In genomic region chr21:43775795-43776430, GRCh38 we compare ENCODE assay signal across 8 cellular contexts. TPM values are rescaled to one million over a fixed set of nuclear protein-coding genes. Genes with fewer than 3 reads are reported as not detected.
DNase-seq lines count a peak whose midpoint lies in the region; ATAC-seq and TF ChIP-seq lines count a peak whose summit lies in the region.

CSTB (minus strand) TSS chr21:43776308; CDS start chr21:43776269, 39 bp downstream.

- peak within 1 kb of the TSS; percentile 56 for H4K5ac ChIP-seq in IMR-90 (ENCODE audit: low read depth, low read length)

- H4K8ac ChIP-seq in IMR-90 (ENCODE audit: low read depth in 2 of 2, low read length in 2 of 2), result peak within 1 kb of the TSS; percentile 78 to 83; a peak in 3 of 4 replicates

- no peaks in the 10 kb centered on the region for H3K9me3 ChIP-seq in IMR-90 (ENCODE audit: control insufficient read depth, insufficient read depth, low read length)

- H3K14ac ChIP-seq in IMR-90 (replicated peaks; ENCODE audit: low read depth, low read length), result peak within 1 kb of the TSS; percentile 39; the same call in 1 of the 2 replicates

- peak within 1 kb of the TSS; percentile 6; the same call in 1 of the 2 replicates for H3K23ac ChIP-seq in IMR-90 (ENCODE audit: low read depth, low read length)

- peaks cover 4% of the 10 kb centered on the region for H3K36me3 Mint-ChIP-seq in activated naive CD4-positive, alpha-beta T cell treated with anti-CD3 and anti-CD28 coated beads for 36 hours (ENCODE audit: low read depth)

- peak within 1 kb of the TSS; percentile 74 for H2BK5ac ChIP-seq in IMR-90 (ENCODE audit: low read depth, low read length, poor library complexity, severe bottlenecking)

- peak within 1 kb of the TSS; percentile 94 for H2AK9ac ChIP-seq in IMR-90 (replicated peaks; ENCODE audit: low read depth, low read length, poor library complexity)

- TF ChIP-seq POLR2A in IMR-90 (IDR thresholded peaks at IDR 0.05; ENCODE audit: low read depth, low read length), result peak; percentile 69

- peak within 1 kb of the TSS; percentile 84 for H2AK5ac ChIP-seq in IMR-90 (ENCODE audit: low read depth, low read length)

- peak within 1 kb of the TSS; percentile 62 for H3K4ac ChIP-seq in IMR-90 (ENCODE audit: low read depth, low read length)

- no peaks in the 10 kb centered on the region for H3K27me3 Mint-ChIP-seq in activated naive CD4-positive, alpha-beta T cell treated with anti-CD3 and anti-CD28 coated beads for 36 hours (ENCODE audit: low read depth)

- H3K9ac ChIP-seq in IMR-90 (ENCODE audit: low read depth, low read length), result peak within 1 kb of the TSS; percentile 87

- no peaks in the 10 kb centered on the region for H3K9me3 Mint-ChIP-seq in activated naive CD4-positive, alpha-beta T cell treated with anti-CD3 and anti-CD28 coated beads for 36 hours

- H2AFZ ChIP-seq in IMR-90 (replicated peaks; ENCODE audit: low read length, poor library complexity), result peak within 1 kb of the TSS; percentile 95

- peaks cover 15% of the 10 kb centered on the region; the same call in 1 of the 2 replicates for H4K20me1 ChIP-seq in IMR-90 (ENCODE audit: insufficient read depth, low read length)

- H4K91ac ChIP-seq in IMR-90 (ENCODE audit: insufficient read depth, low read depth, low read length), result no peak within 1 kb of the TSS; the same call in 1 of the 2 replicates

- dilution Hi-C loops in IMR-90 (cut with HindIII; ENCODE audit: low sequenced_read_pairs, unreplicated experiment), result no loop called here

- peak within 1 kb of the TSS; percentile 99 for H3K4me3 ChIP-seq in IMR-90 (ENCODE audit: insufficient read depth, low read depth, low read length)

- H3K79me1 ChIP-seq in IMR-90 (ENCODE audit: low read depth in 1 of 2, low read length in 2 of 2), result peaks cover 0 to 27% of the 10 kb centered on the region in 2 experiments; a peak in 3 of 4 replicates

- DNase-seq in COR-L47 (lab: John Stamatoyannopoulos, UW) (peak; percentile 74), IMR-90 (peak; percentile 38), SK-N-DZ (ENCODE audit: low spot score) (peak; percentile 83), germinal center (ENCODE audit: low spot score) (peak; percentile 80), occipital lobe (lab: John Stamatoyannopoulos, UW) (peak; percentile 79)
- peak; percentile 85 for DNase-seq in activated naive CD4-positive, alpha-beta T cell treated with anti-CD3 and anti-CD28 coated beads for 36 hours

- H3K4me1 Mint-ChIP-seq in activated naive CD4-positive, alpha-beta T cell treated with anti-CD3 and anti-CD28 coated beads for 36 hours (ENCODE audit: low read depth), result peaks cover 38% of the 10 kb centered on the region

- WGBS in IMR-90 (ENCODE audit: extremely low coverage in 2 of 2, insufficient read length in 1 of 2), 2 experiments, result 0% methylated on average over 23 of the region's 71 CpGs; no CpG with 5 or more reads in 1 of the 2 experiments

- H3K18ac ChIP-seq in IMR-90 (ENCODE audit: low read depth, low read length), result no peak within 1 kb of the TSS

- TF ChIP-seq RAD21 in IMR-90 (IDR thresholded peaks at IDR 0.05; ENCODE audit: low read length), result no peak

- no peak within 1 kb of the TSS for H2BK15ac ChIP-seq in IMR-90 (ENCODE audit: low read depth, low read length)

- H3K4me2 ChIP-seq in IMR-90 (ENCODE audit: low read depth, low read length), result peak within 1 kb of the TSS; percentile 92

- H3K56ac ChIP-seq in IMR-90 (ENCODE audit: extremely low read depth, insufficient read depth, low read length), result peak within 1 kb of the TSS; percentile 8; the same call in 1 of the 2 replicates

- in situ Hi-C loops in IMR-90 (cut with MboI; ENCODE audit: low sequenced_read_pairs), result no loop called here

- H3K4me3 Mint-ChIP-seq in activated naive CD4-positive, alpha-beta T cell treated with anti-CD3 and anti-CD28 coated beads for 36 hours, result peak within 1 kb of the TSS; percentile 80

- CTCF ChIA-PET in IMR-90 (lab: Yijun Ruan, JAX), result no interaction called here
- CTCF ChIA-PET in activated naive CD4-positive, alpha-beta T cell treated with anti-CD3 and anti-CD28 coated beads for 36 hours (lab: Charles Lee), result no interaction called here

- peak within 1 kb of the TSS; percentile 51 for H3K27ac Mint-ChIP-seq in activated naive CD4-positive, alpha-beta T cell treated with anti-CD3 and anti-CD28 coated beads for 36 hours

- no peak for TF ChIP-seq CTCF in IMR-90 (conservative IDR thresholded peaks at IDR 0.05; ENCODE audit: low read depth, low read length)

- H3K9me1 ChIP-seq in IMR-90 (ENCODE audit: insufficient read depth, low read length), result peaks cover 7% of the 10 kb centered on the region; the same call in 1 of the 2 replicates

- H3K27me3 ChIP-seq in IMR-90 (ENCODE audit: control insufficient read depth, insufficient read depth, low read length), result no peaks in the 10 kb centered on the region

- H3K4me1 ChIP-seq in IMR-90 (ENCODE audit: control insufficient read depth, insufficient read depth, low read length), result peaks cover 3% of the 10 kb centered on the region

- H3K27ac ChIP-seq in IMR-90 (ENCODE audit: insufficient read depth, low read length) (peak within 1 kb of the TSS; percentile 85), temporal lobe (ENCODE audit: low read depth, low read length) (peak within 1 kb of the TSS; percentile 72)

- peak within 1 kb of the TSS; percentile 27 for H2BK120ac ChIP-seq in IMR-90 (ENCODE audit: low read depth, low read length)

- no TSS peak for BruUV-seq in IMR-90 (replicated peaks; lab: Mats Ljungman, UMichigan)

- H2BK20ac ChIP-seq in IMR-90 (ENCODE audit: low read depth, low read length), result no peak within 1 kb of the TSS

- peaks cover 16% of the 10 kb centered on the region for H3K36me3 ChIP-seq in IMR-90 (ENCODE audit: control insufficient read depth, insufficient read depth, low read length)

- intact Hi-C loops in IMR-90 (cut with micrococcal nuclease), result loop anchor here (1.0 kb wide), 1 partner anchor 42 kb away; no protein-coding TSS in a partner anchor
- intact Hi-C loops in activated naive CD4-positive, alpha-beta T cell treated with anti-CD3 and anti-CD28 coated beads for 36 hours (cut with micrococcal nuclease), result loop anchor here (1.0 to 10.0 kb wide), 4 partner anchors 13 to 1251 kb away; partner anchors contain the start of genes HSF2BP, RRP1 and RRP1B

- peak; percentile 59 for ATAC-seq in GM19467 (IDR thresholded peaks at IDR 0.05; ENCODE audit: unreplicated experiment)
- peak; percentile 82 for ATAC-seq in IMR-90 (ENCODE audit: low read depth)

- POLR2A ChIA-PET in IMR-90 (lab: Charles Lee; ENCODE audit: unreplicated experiment), result no interaction called here

TF ChIP-seq in IMR-90, 13 proteins besides CTCF, POLR2A, EP300 and RAD21:
- TF ChIP-seq BHLHE40 (IDR thresholded peaks at IDR 0.05; ENCODE audit: low read depth, low read length) (peak; percentile 84), USF2 (IDR thresholded peaks at IDR 0.05; ENCODE audit: low read depth, low read length) (peak; percentile 93), RFX5 (IDR thresholded peaks at IDR 0.05; ENCODE audit: low read depth, low read length) (no peak)

RNA-seq across cellular contexts. Expression of gene CSTB, which starts in this region (rescaled TPM):
- total RNA-seq in IMR-90 (2012; rRNA removed), result 6.1 and 6.9 TPM in 2 replicates
- polyA plus RNA-seq in IMR-90 (2012; rRNA removed), result 71.7 and 87.4 TPM in 2 replicates
- 31.9 and 61.6 TPM in 2 replicates for polyA plus RNA-seq in IMR-90 (2012; cell fraction: cytosol; rRNA removed)
- 16.5 and 24.5 TPM in 2 replicates for polyA plus RNA-seq in IMR-90 (2012; cell fraction: nucleus; rRNA removed; ENCODE audit: low replicate concordance)
- polyA plus RNA-seq in SK-N-DZ (2014; cell fraction: cytosol; rRNA removed), result 8.0 and 9.6 TPM in 2 replicates
- 7.8 and 9.3 TPM in 2 replicates for polyA plus RNA-seq in SK-N-DZ (2014; cell fraction: nucleus; rRNA removed)
- 10 to 100 TPM; 22.8 to 23.0 TPM for total RNA-seq in activated naive CD4-positive, alpha-beta T cell treated with anti-CD3 and anti-CD28 coated beads for 36 hours
- total RNA-seq in occipital lobe, result 7.5 TPM
- total RNA-seq in temporal lobe, result 5.7 TPM

Comparison
In these comparisons a context has a peak if more than half of its experiments do, and no peak if none do; other contexts are left out.
1. Peak in every context shown above with its lines: DNase-seq, ATAC-seq, H3K4me3 ChIP-seq and H3K27ac ChIP-seq.